In the genomic region with DNA sequence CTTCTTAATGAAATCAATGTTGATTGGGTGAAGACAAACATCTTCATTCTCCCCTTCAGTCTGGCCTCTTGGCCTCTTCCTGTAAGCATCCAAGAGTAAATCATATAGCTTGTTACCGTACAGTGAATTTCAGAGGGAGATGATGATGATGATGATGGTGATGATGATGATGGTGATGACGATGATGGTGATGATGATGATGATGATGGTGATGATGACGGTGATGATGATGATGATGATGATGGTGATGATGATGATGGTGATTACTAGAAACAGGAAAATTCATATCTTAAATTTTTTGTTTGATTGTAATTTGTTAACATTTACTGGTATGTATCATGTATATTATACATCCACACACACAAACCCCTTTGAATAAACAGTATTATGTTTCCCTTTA, we compare ENCODE assay signal across 3 cellular contexts.
A peak's percentile ranks its signal among the peaks of the same experiment; 100 is the strongest.
TF ChIP-seq lines count a peak whose summit lies in the region.

No MANE protein-coding gene starts in this region.

TF ChIP-seq in GM23338, 12 proteins besides CTCF, POLR2A, EP300 and RAD21:
- TF ChIP-seq JUNB (IDR thresholded peaks at IDR 0.05; ENCODE audit: unreplicated experiment): no peak
- 0 out of 2 replicates have a peak, but pooled peaks have one; percentile 23 for TF ChIP-seq CREB1 (CRISPR knock-in tag; IDR thresholded peaks at IDR 0.05; ENCODE audit: low read depth)
- no peak for TF ChIP-seq ZNF114 (CRISPR knock-in tag; IDR thresholded peaks at IDR 0.05)
- no peak for TF ChIP-seq EZH2phosphoT487 (IDR thresholded peaks at IDR 0.05; ENCODE audit: unreplicated experiment)

TF ChIP-seq in HEK293, 187 proteins besides CTCF, POLR2A, EP300 and RAD21:
- TF ChIP-seq YY2 (tag by site-specific recombination; IDR thresholded peaks at IDR 0.05): no peak
- TF ChIP-seq, protein P1, sequence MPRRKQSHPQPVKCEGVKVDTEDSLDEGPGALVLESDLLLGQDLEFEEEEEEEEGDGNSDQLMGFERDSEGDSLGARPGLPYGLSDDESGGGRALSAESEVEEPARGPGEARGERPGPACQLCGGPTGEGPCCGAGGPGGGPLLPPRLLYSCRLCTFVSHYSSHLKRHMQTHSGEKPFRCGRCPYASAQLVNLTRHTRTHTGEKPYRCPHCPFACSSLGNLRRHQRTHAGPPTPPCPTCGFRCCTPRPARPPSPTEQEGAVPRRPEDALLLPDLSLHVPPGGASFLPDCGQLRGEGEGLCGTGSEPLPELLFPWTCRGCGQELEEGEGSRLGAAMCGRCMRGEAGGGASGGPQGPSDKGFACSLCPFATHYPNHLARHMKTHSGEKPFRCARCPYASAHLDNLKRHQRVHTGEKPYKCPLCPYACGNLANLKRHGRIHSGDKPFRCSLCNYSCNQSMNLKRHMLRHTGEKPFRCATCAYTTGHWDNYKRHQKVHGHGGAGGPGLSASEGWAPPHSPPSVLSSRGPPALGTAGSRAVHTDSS (tag by site-specific recombination; IDR thresholded peaks at IDR 0.05): peak; percentile 98
TF ChIP-seq in HEK293: peak in this region for 1.

TF ChIP-seq in endothelial cell of umbilical vein, 7 proteins besides CTCF, POLR2A, EP300 and RAD21:
- TF ChIP-seq GATA2 (IDR thresholded peaks at IDR 0.05; ENCODE audit: insufficient read depth, insufficient read length, low read depth, low read length) (no peak), FOS (IDR thresholded peaks at IDR 0.05; ENCODE audit: borderline replicate concordance, insufficient read depth, low read length) (no peak), EZH2 (IDR thresholded peaks at IDR 0.05; ENCODE audit: borderline replicate concordance, low read depth, low read length, severe bottlenecking) (no peak), JUN (IDR thresholded peaks at IDR 0.05; ENCODE audit: borderline replicate concordance, insufficient read depth, insufficient read length, low read depth) (no peak), MYC (IDR thresholded peaks at IDR 0.05; ENCODE audit: low read depth, low read length) (no peak)
- TF ChIP-seq, protein P2, sequence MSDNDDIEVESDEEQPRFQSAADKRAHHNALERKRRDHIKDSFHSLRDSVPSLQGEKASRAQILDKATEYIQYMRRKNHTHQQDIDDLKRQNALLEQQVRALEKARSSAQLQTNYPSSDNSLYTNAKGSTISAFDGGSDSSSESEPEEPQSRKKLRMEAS (IDR thresholded peaks at IDR 0.05; ENCODE audit: insufficient read depth, insufficient read length): no peak
TF ChIP-seq in endothelial cell of umbilical vein: peak in this region for 0.
